ENCODE assay signal across 24 cellular contexts in the genomic region with DNA sequence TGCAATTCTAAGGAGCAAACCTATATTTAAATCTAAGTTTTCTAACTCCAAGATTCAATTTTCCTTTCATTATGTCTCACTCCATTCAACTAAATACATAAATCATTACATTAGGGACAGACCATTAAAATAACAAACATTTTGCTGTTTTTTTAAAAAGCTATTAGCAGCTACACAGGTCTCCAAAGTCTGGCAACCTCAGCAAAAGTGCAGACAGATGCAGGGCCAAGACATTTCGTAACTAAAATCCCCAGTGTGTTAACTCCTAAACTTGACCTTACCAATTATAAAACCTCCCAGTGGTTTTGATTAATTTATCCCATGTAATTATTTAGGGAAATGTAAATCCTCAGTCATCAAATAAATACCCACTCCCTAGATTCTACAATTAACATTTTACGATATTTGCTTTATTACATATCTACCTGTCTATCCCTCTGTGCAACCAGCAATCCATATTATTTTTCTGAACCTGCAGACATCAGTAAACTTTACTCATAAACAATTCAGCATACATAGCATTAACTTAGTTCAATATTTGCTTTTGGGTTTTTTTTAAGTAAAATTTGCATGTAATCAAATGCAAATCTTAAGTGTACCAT.
"Had no signal": no experiment of that assay in that cellular context is flagged by ENCODE, and none has a peak within 500 bp of the region (broad histone marks: within the 10 kb centered on the region; RNA-seq: fewer than 3 reads in every experiment).

No MANE protein-coding gene starts in this region.

- ATAC-seq: activated CD8-positive, alpha-beta memory T cell treated with anti-CD3 and anti-CD28 coated beads, Interleukin-2, amount 10 ng/mL, durations not matched to agents 7 days and 5 days; body of pancreas; T-cell had no signal

- H3K27me3 Mint-ChIP-seq: activated B cell treated with CpG ODN at 0.5 μM for 24 hours; activated CD4-positive, alpha-beta T cell treated with anti-CD3 and anti-CD28 coated beads, Interleukin-2, amount 10 ng/mL, durations not matched to agents 24 days and 14 days had no signal

- H3K4me3 ChIP-seq: body of pancreas, PC-9, SK-N-MC had no signal

- H3K9me3 Mint-ChIP-seq: activated B cell treated with CpG ODN at 0.5 μM for 24 hours; activated CD4-positive, alpha-beta T cell treated with anti-CD3 and anti-CD28 coated beads, Interleukin-2, amount 10 ng/mL, durations not matched to agents 24 days and 14 days; activated naive CD4-positive, alpha-beta T cell treated with anti-CD3 and anti-CD28 coated beads, Interleukin-2, amount 50 U/mL, for 24 hours; activated T-cell treated with anti-CD3 and anti-CD28 coated beads, Interleukin-2, amount 50 U/mL, for 24 hours; activated T-helper 1 cell treated with anti-CD3 and anti-CD28 coated beads, Interleukin-12 subunit alpha, Interleukin-12 subunit beta, Interleukin-2, Interleukin-4 antibody, amounts not matched to agents 30 ng/mL and 10 ng/mL and 1 ng/mL, durations not matched to agents 14 hours and 24 hours and 36 hours; T-cell had no signal

- DNase-seq: activated B cell treated with CpG ODN at 0.5 μM for 24 hours; activated CD4-positive, alpha-beta T cell treated with anti-CD3 and anti-CD28 coated beads for 1 hour; activated CD4-positive, alpha-beta T cell treated with anti-CD3 and anti-CD28 coated beads, Interleukin-2, amount 10 ng/mL, durations not matched to agents 24 days and 14 days; activated CD4-positive, alpha-beta T cell treated with anti-CD3 and anti-CD28 coated beads, Interleukin-2, amount 50 U/mL, for 48 hours; activated CD8-positive, alpha-beta memory T cell treated with anti-CD3 and anti-CD28 coated beads, Interleukin-2, amount 10 ng/mL, durations not matched to agents 7 days and 5 days; activated effector memory CD4-positive, alpha-beta T cell treated with Interleukin-2 at 50 U/mL for 16 hours; activated naive CD4-positive, alpha-beta T cell; activated T-cell treated with anti-CD3 and anti-CD28 coated beads, Interleukin-2, amount 50 U/mL, for 24 hours; aorta; body of pancreas; central memory CD4-positive, alpha-beta T cell; MM.1S; NCI-H1930; NCI-H2171; NCI-H2227 treated with DMSO at 0.1 percent for 48 hours; NCI-H82; PC-9; SIG-M5; T-cell; T-helper 2 cell; T1000 had no signal

- H3K27ac Mint-ChIP-seq: activated B cell treated with CpG ODN at 0.5 μM for 24 hours; activated CD4-positive, alpha-beta T cell treated with anti-CD3 and anti-CD28 coated beads, Interleukin-2, amount 10 ng/mL, durations not matched to agents 24 days and 14 days; activated CD8-positive, alpha-beta memory T cell treated with anti-CD3 and anti-CD28 coated beads, Interleukin-2, amount 10 ng/mL, durations not matched to agents 7 days and 5 days; activated naive CD4-positive, alpha-beta T cell treated with anti-CD3 and anti-CD28 coated beads, Interleukin-2, amount 50 U/mL, for 24 hours; activated T-cell treated with anti-CD3 and anti-CD28 coated beads, Interleukin-2, amount 50 U/mL, for 24 hours; activated T-helper 1 cell treated with anti-CD3 and anti-CD28 coated beads, Interleukin-12 subunit alpha, Interleukin-12 subunit beta, Interleukin-2, Interleukin-4 antibody, amounts not matched to agents 30 ng/mL and 10 ng/mL and 1 ng/mL, durations not matched to agents 14 hours and 24 hours and 36 hours; T-cell had no signal

- H3K4me3 Mint-ChIP-seq: activated B cell treated with CpG ODN at 0.5 μM for 24 hours; activated CD4-positive, alpha-beta T cell treated with anti-CD3 and anti-CD28 coated beads, Interleukin-2, amount 10 ng/mL, durations not matched to agents 24 days and 14 days; activated CD8-positive, alpha-beta memory T cell treated with anti-CD3 and anti-CD28 coated beads, Interleukin-2, amount 10 ng/mL, durations not matched to agents 7 days and 5 days; activated naive CD4-positive, alpha-beta T cell treated with anti-CD3 and anti-CD28 coated beads, Interleukin-2, amount 50 U/mL, for 24 hours; activated T-cell treated with anti-CD3 and anti-CD28 coated beads, Interleukin-2, amount 50 U/mL, for 24 hours; activated T-helper 1 cell treated with anti-CD3 and anti-CD28 coated beads, Interleukin-12 subunit alpha, Interleukin-12 subunit beta, Interleukin-2, Interleukin-4 antibody, amounts not matched to agents 30 ng/mL and 10 ng/mL and 1 ng/mL, durations not matched to agents 14 hours and 24 hours and 36 hours; T-cell had no signal

- H3K27ac ChIP-seq: body of pancreas, PC-9, SK-N-MC had no signal

- H3K36me3 Mint-ChIP-seq: activated CD8-positive, alpha-beta memory T cell treated with anti-CD3 and anti-CD28 coated beads, Interleukin-2, amount 10 ng/mL, durations not matched to agents 7 days and 5 days; activated naive CD4-positive, alpha-beta T cell treated with anti-CD3 and anti-CD28 coated beads, Interleukin-2, amount 50 U/mL, for 24 hours; T-cell had no signal

- H3K4me1 Mint-ChIP-seq: activated B cell treated with CpG ODN at 0.5 μM for 24 hours; activated CD4-positive, alpha-beta T cell treated with anti-CD3 and anti-CD28 coated beads, Interleukin-2, amount 10 ng/mL, durations not matched to agents 24 days and 14 days; activated CD8-positive, alpha-beta memory T cell treated with anti-CD3 and anti-CD28 coated beads, Interleukin-2, amount 10 ng/mL, durations not matched to agents 7 days and 5 days; activated naive CD4-positive, alpha-beta T cell treated with anti-CD3 and anti-CD28 coated beads, Interleukin-2, amount 50 U/mL, for 24 hours; T-cell had no signal
